Comparison of ENCODE assay signal across 8 cellular contexts in genomic region chr6:33417903-33418689, GRCh38.
DNase-seq lines count a peak whose midpoint lies in the region; ATAC-seq and TF ChIP-seq lines count a peak whose summit lies in the region.

Gene CUTA (minus strand): TSS chr6:33418107. CDS start chr6:33418000, 107 bp downstream.

- TF ChIP-seq CTCF in AG04449 (IDR thresholded peaks at IDR 0.05; ENCODE audit: insufficient read depth, low read length, missing control alignments), result no peak
- TF ChIP-seq CTCF in WI38 (IDR thresholded peaks at IDR 0.05; ENCODE audit: low read depth, low read length), result no peak
- peak; percentile 5 for TF ChIP-seq CTCF in cardiac fibroblast (IDR thresholded peaks at IDR 0.05; ENCODE audit: low read depth, low read length)

- H3K4me3 ChIP-seq in AG04449 (ENCODE audit: low read depth, low read length), result peak within 1 kb of the TSS; percentile 91
- H3K4me3 ChIP-seq in WI38 (ENCODE audit: low read depth, low read length), result peak within 1 kb of the TSS; percentile 66
- peak within 1 kb of the TSS; percentile 81 to 91 for H3K4me3 ChIP-seq in cardiac fibroblast (replicated peaks in 1 of 2; ENCODE audit: low read depth in 2 of 2, low read length in 2 of 2)

- CTCF ChIA-PET in AG04449 (lab: Yijun Ruan, JAX), result interaction anchor here (0.8 to 2.1 kb wide), 7 partner anchors 11 to 161 kb away, joined by 3 to 10 read pairs (median 4); no protein-coding TSS in a partner anchor

- ATAC-seq in GM18870 (IDR thresholded peaks at IDR 0.05; ENCODE audit: unreplicated experiment), result peak; percentile 87
- ATAC-seq in HG03139 (IDR thresholded peaks at IDR 0.05; ENCODE audit: unreplicated experiment), result peak; percentile 78

- POLR2A ChIA-PET in AG04449 (lab: Yijun Ruan, JAX), result no interaction called here

- DNase-seq in AG04449 (ENCODE audit: low read depth, low spot score) (peak; percentile 98), NCI-H2227 (lab: John Stamatoyannopoulos, UW; ENCODE audit: unreplicated experiment) (peak; percentile 100), cardiac fibroblast (ENCODE audit: low read depth in 2 of 2) (peak; percentile 100), iPS-NIHi7 (ENCODE audit: extremely low spot score) (peak; percentile 92), smooth muscle cell of the brain vasculature (ENCODE audit: low read depth, low spot score) (peak; percentile 99)

Comparison
In these comparisons a context has a peak if more than half of its experiments do, and no peak if none do; other contexts are left out.
1. Peak in every context shown above with its lines: DNase-seq, ATAC-seq and H3K4me3 ChIP-seq.